1 cellular context compared by ENCODE assay signal in the genomic region with DNA sequence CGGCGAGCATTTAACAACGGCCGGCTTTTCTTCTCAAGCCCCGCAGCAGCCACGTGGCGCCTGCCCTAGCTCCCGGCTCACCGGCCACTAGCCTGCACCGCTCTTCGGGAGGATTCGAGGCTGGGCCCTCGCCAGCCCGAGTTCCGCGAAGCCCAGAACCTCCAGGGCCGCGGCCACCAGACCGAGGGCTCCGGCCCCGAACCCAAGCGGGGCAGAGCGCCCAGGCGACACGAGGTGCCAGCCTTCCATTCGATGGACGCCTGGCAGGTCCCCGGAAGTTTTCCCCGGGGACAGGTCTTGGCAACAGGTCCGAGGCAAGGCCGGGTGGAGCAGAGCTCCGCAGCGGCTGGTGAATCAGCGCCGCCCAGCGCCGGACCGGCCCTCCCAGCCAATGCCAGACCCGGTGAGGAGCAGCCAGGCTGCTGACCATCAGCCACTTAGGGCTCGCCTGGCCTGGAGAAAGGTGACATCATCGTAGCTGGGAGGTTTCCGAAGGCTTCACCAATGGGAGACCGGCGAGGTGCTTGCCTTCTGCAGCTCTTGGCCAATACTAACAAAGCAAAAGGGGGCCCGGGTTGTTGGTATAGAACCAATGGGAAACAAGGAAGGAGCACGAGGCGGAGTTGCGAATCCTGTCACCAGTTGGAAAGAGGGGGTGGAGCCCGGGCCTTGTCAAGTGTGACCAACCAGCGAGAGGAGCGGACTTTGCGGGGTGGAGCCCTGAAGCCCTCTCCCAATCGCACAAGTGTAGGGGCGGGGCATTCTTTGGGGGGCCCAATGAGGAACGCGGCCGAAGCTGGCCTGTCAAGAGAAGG.
TF ChIP-seq lines count a peak whose summit lies in the region.

No MANE protein-coding gene starts in this region.

TF ChIP-seq in HepG2, 621 proteins besides CTCF, POLR2A, EP300 and RAD21 (continued from another document and continues in another):
- TF ChIP-seq, protein P1, sequence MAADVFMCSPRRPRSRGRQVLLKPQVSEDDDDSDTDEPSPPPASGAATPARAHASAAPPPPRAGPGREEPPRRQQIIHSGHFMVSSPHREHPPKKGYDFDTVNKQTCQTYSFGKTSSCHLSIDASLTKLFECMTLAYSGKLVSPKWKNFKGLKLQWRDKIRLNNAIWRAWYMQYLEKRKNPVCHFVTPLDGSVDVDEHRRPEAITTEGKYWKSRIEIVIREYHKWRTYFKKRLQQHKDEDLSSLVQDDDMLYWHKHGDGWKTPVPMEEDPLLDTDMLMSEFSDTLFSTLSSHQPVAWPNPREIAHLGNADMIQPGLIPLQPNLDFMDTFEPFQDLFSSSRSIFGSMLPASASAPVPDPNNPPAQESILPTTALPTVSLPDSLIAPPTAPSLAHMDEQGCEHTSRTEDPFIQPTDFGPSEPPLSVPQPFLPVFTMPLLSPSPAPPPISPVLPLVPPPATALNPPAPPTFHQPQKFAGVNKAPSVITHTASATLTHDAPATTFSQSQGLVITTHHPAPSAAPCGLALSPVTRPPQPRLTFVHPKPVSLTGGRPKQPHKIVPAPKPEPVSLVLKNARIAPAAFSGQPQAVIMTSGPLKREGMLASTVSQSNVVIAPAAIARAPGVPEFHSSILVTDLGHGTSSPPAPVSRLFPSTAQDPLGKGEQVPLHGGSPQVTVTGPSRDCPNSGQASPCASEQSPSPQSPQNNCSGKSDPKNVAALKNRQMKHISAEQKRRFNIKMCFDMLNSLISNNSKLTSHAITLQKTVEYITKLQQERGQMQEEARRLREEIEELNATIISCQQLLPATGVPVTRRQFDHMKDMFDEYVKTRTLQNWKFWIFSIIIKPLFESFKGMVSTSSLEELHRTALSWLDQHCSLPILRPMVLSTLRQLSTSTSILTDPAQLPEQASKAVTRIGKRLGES (CRISPR knock-in tag; IDR thresholded peaks at IDR 0.05; ENCODE audit: borderline replicate concordance): no peak
- TF ChIP-seq ZNF326 (CRISPR knock-in tag; IDR thresholded peaks at IDR 0.05; ENCODE audit: borderline replicate concordance) (peak; percentile 45; the same call in 1 of the 2 replicates), IRF9 (CRISPR knock-in tag; IDR thresholded peaks at IDR 0.05; ENCODE audit: borderline replicate concordance) (peak; percentile 85), ZNF251 (CRISPR knock-in tag; IDR thresholded peaks at IDR 0.05) (no peak), ISX (CRISPR knock-in tag; conservative IDR thresholded peaks at IDR 0.05) (no peak; the same call in 1 of the 2 replicates), SAP130 (CRISPR knock-in tag; IDR thresholded peaks at IDR 0.05; ENCODE audit: low read depth) (peak; percentile 96), SNRNP70 (IDR thresholded peaks at IDR 0.05; ENCODE audit: low read depth, low read length) (no peak), ZBTB20 (CRISPR knock-in tag; IDR thresholded peaks at IDR 0.05; ENCODE audit: borderline replicate concordance, low read depth) (peak; percentile 93; the same call in 1 of the 2 replicates), ZNF737 (CRISPR knock-in tag; IDR thresholded peaks at IDR 0.05; ENCODE audit: borderline replicate concordance) (peak; percentile 63; the same call in 1 of the 2 replicates), ZNF772 (CRISPR knock-in tag; IDR thresholded peaks at IDR 0.05) (peak; percentile 84; the same call in 1 of the 2 replicates), GPN1 (CRISPR knock-in tag; IDR thresholded peaks at IDR 0.05; ENCODE audit: borderline replicate concordance) (0 out of 2 replicates have a peak, but pooled peaks have one; percentile 12), MYNN (CRISPR knock-in tag; IDR thresholded peaks at IDR 0.05; ENCODE audit: low read depth) (peak; percentile 97), PRDM4 (CRISPR knock-in tag; IDR thresholded peaks at IDR 0.05; ENCODE audit: borderline replicate concordance) (0 out of 2 replicates have a peak, but pooled peaks have one; percentile 80), IKZF1 (IDR thresholded peaks at IDR 0.05) (no peak), DNMT3B (CRISPR knock-in tag; conservative IDR thresholded peaks at IDR 0.05) (peak; percentile 99), ISL2 (CRISPR knock-in tag; IDR thresholded peaks at IDR 0.05) (peak; percentile 78; the same call in 1 of the 2 replicates), TCF12 (IDR thresholded peaks at IDR 0.05) (no peak), TCF12 (CRISPR knock-in tag; IDR thresholded peaks at IDR 0.05) (no peak), ZNF441 (CRISPR knock-in tag; IDR thresholded peaks at IDR 0.05; ENCODE audit: borderline replicate concordance) (peak; percentile 86; the same call in 1 of the 2 replicates), UBTF (CRISPR knock-in tag; IDR thresholded peaks at IDR 0.05) (peak; percentile 98), ZNF552 (CRISPR knock-in tag; IDR thresholded peaks at IDR 0.05; ENCODE audit: borderline replicate concordance) (0 out of 2 replicates have a peak, but pooled peaks have one; percentile 91), ZNF382 (CRISPR knock-in tag; IDR thresholded peaks at IDR 0.05; ENCODE audit: borderline replicate concordance) (no peak), KLF16 (CRISPR knock-in tag; IDR thresholded peaks at IDR 0.05) (peak in 1 of 2 experiments; percentile 96; a peak in 2 of 4 replicates), IRF1 (CRISPR knock-in tag; IDR thresholded peaks at IDR 0.05; ENCODE audit: low read depth) (peak; percentile 80; the same call in 1 of the 2 replicates), ZNF562 (CRISPR knock-in tag; IDR thresholded peaks at IDR 0.05; ENCODE audit: borderline replicate concordance) (peak; percentile 69; the same call in 1 of the 2 replicates), ZNF879 (CRISPR knock-in tag; IDR thresholded peaks at IDR 0.05) (peak; percentile 86), CENPX (CRISPR knock-in tag; IDR thresholded peaks at IDR 0.05) (no peak), SYNCRIP (IDR thresholded peaks at IDR 0.05; ENCODE audit: insufficient read depth, low read depth, low read length) (no peak), ZSCAN29 (CRISPR knock-in tag; conservative IDR thresholded peaks at IDR 0.05) (peak; percentile 79; the same call in 1 of the 2 replicates), GZF1 (CRISPR knock-in tag; IDR thresholded peaks at IDR 0.05) (no peak; the same call in 1 of the 2 replicates), ZNF850 (CRISPR knock-in tag; conservative IDR thresholded peaks at IDR 0.05) (no peak; the same call in 1 of the 2 replicates), KDM2A (CRISPR knock-in tag; IDR thresholded peaks at IDR 0.05; ENCODE audit: borderline replicate concordance, low read depth) (peak; percentile 98)
- TF ChIP-seq, protein P2, sequence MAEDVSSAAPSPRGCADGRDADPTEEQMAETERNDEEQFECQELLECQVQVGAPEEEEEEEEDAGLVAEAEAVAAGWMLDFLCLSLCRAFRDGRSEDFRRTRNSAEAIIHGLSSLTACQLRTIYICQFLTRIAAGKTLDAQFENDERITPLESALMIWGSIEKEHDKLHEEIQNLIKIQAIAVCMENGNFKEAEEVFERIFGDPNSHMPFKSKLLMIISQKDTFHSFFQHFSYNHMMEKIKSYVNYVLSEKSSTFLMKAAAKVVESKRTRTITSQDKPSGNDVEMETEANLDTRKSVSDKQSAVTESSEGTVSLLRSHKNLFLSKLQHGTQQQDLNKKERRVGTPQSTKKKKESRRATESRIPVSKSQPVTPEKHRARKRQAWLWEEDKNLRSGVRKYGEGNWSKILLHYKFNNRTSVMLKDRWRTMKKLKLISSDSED (CRISPR knock-in tag; IDR thresholded peaks at IDR 0.05): peak; percentile 77; the same call in 1 of the 2 replicates
- TF ChIP-seq, protein P3, sequence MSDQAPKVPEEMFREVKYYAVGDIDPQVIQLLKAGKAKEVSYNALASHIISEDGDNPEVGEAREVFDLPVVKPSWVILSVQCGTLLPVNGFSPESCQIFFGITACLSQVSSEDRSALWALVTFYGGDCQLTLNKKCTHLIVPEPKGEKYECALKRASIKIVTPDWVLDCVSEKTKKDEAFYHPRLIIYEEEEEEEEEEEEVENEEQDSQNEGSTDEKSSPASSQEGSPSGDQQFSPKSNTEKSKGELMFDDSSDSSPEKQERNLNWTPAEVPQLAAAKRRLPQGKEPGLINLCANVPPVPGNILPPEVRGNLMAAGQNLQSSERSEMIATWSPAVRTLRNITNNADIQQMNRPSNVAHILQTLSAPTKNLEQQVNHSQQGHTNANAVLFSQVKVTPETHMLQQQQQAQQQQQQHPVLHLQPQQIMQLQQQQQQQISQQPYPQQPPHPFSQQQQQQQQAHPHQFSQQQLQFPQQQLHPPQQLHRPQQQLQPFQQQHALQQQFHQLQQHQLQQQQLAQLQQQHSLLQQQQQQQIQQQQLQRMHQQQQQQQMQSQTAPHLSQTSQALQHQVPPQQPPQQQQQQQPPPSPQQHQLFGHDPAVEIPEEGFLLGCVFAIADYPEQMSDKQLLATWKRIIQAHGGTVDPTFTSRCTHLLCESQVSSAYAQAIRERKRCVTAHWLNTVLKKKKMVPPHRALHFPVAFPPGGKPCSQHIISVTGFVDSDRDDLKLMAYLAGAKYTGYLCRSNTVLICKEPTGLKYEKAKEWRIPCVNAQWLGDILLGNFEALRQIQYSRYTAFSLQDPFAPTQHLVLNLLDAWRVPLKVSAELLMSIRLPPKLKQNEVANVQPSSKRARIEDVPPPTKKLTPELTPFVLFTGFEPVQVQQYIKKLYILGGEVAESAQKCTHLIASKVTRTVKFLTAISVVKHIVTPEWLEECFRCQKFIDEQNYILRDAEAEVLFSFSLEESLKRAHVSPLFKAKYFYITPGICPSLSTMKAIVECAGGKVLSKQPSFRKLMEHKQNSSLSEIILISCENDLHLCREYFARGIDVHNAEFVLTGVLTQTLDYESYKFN (CRISPR knock-in tag; conservative IDR thresholded peaks at IDR 0.05): peak; percentile 64
